ENCODE assay signal across 20 cellular contexts in genomic region chr10:72763201-72763600, GRCh38.
DNase-seq lines count a peak whose midpoint lies in the region; ATAC-seq, FAIRE-seq and TF ChIP-seq lines count a peak whose summit lies in the region.
"Had no signal": no experiment of that assay in that cellular context is flagged by ENCODE, and none has a peak within 500 bp of the region (broad histone marks: within the 10 kb centered on the region; RNA-seq: fewer than 3 reads in every experiment).

No MANE protein-coding gene starts in this region.

- H3K79me2 ChIP-seq in H1 (ENCODE audit: control insufficient read depth in 1 of 2, insufficient read depth in 2 of 2, low read length in 2 of 2): peaks cover 0 to 80% of the 10 kb centered on the region in 2 experiments; a peak in 2 of 4 replicates
- H3K79me2 ChIP-seq in trophoblast cell (ENCODE audit: control insufficient read depth, insufficient read depth, low read length, poor library complexity): no peaks in the 10 kb centered on the region
- H3K79me2 ChIP-seq in SK-N-SH (ENCODE audit: insufficient read depth): peaks cover 29% of the 10 kb centered on the region

- H4K5ac ChIP-seq in IMR-90 (ENCODE audit: low read depth, low read length) (peak overlapping the region; percentile 54; the same call in 1 of the 2 replicates), H1 (ENCODE audit: insufficient read length, low read depth, low read length) (no peak overlapping the region)

- TF ChIP-seq POLR2A in IMR-90 (IDR thresholded peaks at IDR 0.05; ENCODE audit: low read depth, low read length) (no peak), H1 (IDR thresholded peaks at IDR 0.05; ENCODE audit: control extremely low read depth in 1 of 2, low read depth in 2 of 2, low read length in 2 of 2) (no peak)

- TF ChIP-seq RAD21 in IMR-90 (IDR thresholded peaks at IDR 0.05; ENCODE audit: low read length) (no peak), H1 (IDR thresholded peaks at IDR 0.05 in 1 of 2, conservative IDR thresholded peaks at IDR 0.05 in 1 of 2; ENCODE audit: low read depth in 2 of 2, low read length in 2 of 2) (no peak), SK-N-SH (IDR thresholded peaks at IDR 0.05; ENCODE audit: low read length) (no peak)

- peak overlapping the region; percentile 93 for H2BK5ac ChIP-seq in IMR-90 (ENCODE audit: low read depth, low read length, poor library complexity, severe bottlenecking)
- no peak overlapping the region for H2BK5ac ChIP-seq in H1 (ENCODE audit: low read depth, low read length)
- no peak overlapping the region for H2BK5ac ChIP-seq in trophoblast cell (ENCODE audit: low read depth, low read length, poor library complexity)

- peak overlapping the region; percentile 54; the same call in 1 of the 2 replicates for H3K14ac ChIP-seq in IMR-90 (replicated peaks; ENCODE audit: low read depth, low read length)
- no peak overlapping the region for H3K14ac ChIP-seq in H1 (ENCODE audit: insufficient read length)
- H3K14ac ChIP-seq in trophoblast cell (ENCODE audit: low read length): peak overlapping the region; percentile 30

- H2BK12ac ChIP-seq in H1 (ENCODE audit: low read depth, low read length): no peak overlapping the region
- peak overlapping the region; percentile 92 for H2BK12ac ChIP-seq in trophoblast cell (ENCODE audit: low read length)

- H3K27ac ChIP-seq in IMR-90 (ENCODE audit: insufficient read depth, low read length) (peak overlapping the region; percentile 52; the same call in 1 of the 2 replicates), H1 (ENCODE audit: low read depth, low read length) (no peak overlapping the region), trophoblast cell (ENCODE audit: low read depth, low read length) (no peak overlapping the region), SK-N-SH (ENCODE audit: low read depth in 2 of 2, low read length in 1 of 2) (peak overlapping the region in 1 of 2 experiments; percentile 78; a peak in 2 of 4 replicates)
- H3K27ac ChIP-seq: Peyer's patch had no signal

- no peak overlapping the region for H2AK9ac ChIP-seq in IMR-90 (replicated peaks; ENCODE audit: low read depth, low read length, poor library complexity)

- 0 out of 2 replicates have a peak, but pooled peaks cover 4% of the 10 kb centered on the region for H3K4me1 ChIP-seq in IMR-90 (ENCODE audit: control insufficient read depth, insufficient read depth, low read length)
- peaks cover 3 to 11% (median 8%) of the 10 kb centered on the region in 4 experiments; a peak in 5 of 7 replicates for H3K4me1 ChIP-seq in H1 (replicated peaks in 1 of 4; ENCODE audit: control insufficient read depth in 3 of 4, insufficient read depth in 4 of 4, low read length in 3 of 4)
- H3K4me1 ChIP-seq in trophoblast cell (ENCODE audit: control insufficient read depth in 1 of 2, insufficient read depth in 2 of 2, low read length in 2 of 2): peaks cover 0 to 2% of the 10 kb centered on the region in 2 experiments
- peaks cover 11 to 12% of the 10 kb centered on the region in 2 experiments; a peak in 3 of 4 replicates for H3K4me1 ChIP-seq in SK-N-SH (ENCODE audit: control insufficient read depth in 1 of 2, insufficient read depth in 2 of 2, low read depth in 1 of 2, low read length in 1 of 2)
- H3K4me1 ChIP-seq: Peyer's patch had no signal

- peaks cover 24% of the 10 kb centered on the region for H3F3A ChIP-seq in SK-N-SH (replicated peaks; ENCODE audit: insufficient read depth)

- H3K9me3 ChIP-seq in IMR-90 (ENCODE audit: control insufficient read depth, insufficient read depth, low read length) (no peaks in the 10 kb centered on the region), H1 (ENCODE audit: insufficient read depth in 2 of 2, low read depth in 1 of 2, low read length in 1 of 2) (no peaks in the 10 kb centered on the region), trophoblast cell (ENCODE audit: insufficient read depth, low read depth, low read length) (no peaks in the 10 kb centered on the region), SK-N-SH (no peaks in the 10 kb centered on the region; the same call in 1 of the 2 replicates)
- H3K9me3 ChIP-seq: Peyer's patch had no signal

- no peaks in the 10 kb centered on the region for H3K9me2 ChIP-seq in SK-N-SH

- H2AK5ac ChIP-seq in IMR-90 (ENCODE audit: low read depth, low read length): peak overlapping the region; percentile 72; the same call in 1 of the 2 replicates
- no peak overlapping the region for H2AK5ac ChIP-seq in H1 (ENCODE audit: low read depth, low read length)
- peak overlapping the region; percentile 62 for H2AK5ac ChIP-seq in trophoblast cell (ENCODE audit: low read length)

- TF ChIP-seq CTCF in Calu3 (IDR thresholded peaks at IDR 0.05; ENCODE audit: unreplicated experiment) (no peak), IMR-90 (conservative IDR thresholded peaks at IDR 0.05; ENCODE audit: low read depth, low read length) (no peak), H1 (IDR thresholded peaks at IDR 0.05; ENCODE audit: control extremely low read depth in 1 of 3, insufficient read depth in 1 of 3, low read depth in 1 of 3, low read length in 3 of 3) (no peak), SK-N-SH (IDR thresholded peaks at IDR 0.05) (no peak)

- in situ Hi-C loops in IMR-90 (cut with MboI; ENCODE audit: low sequenced_read_pairs): no loop called here

- BruUV-seq in Calu3 (replicated peaks; lab: Mats Ljungman, UMichigan) (no TSS peak), IMR-90 (replicated peaks; lab: Mats Ljungman, UMichigan) (no TSS peak)

- H3K23ac ChIP-seq in IMR-90 (ENCODE audit: low read depth, low read length): 0 out of 2 replicates have a peak overlapping the region, but pooled peaks have one; percentile 35
- no peak overlapping the region for H3K23ac ChIP-seq in H1 (ENCODE audit: insufficient read length)
- H3K23ac ChIP-seq in trophoblast cell (ENCODE audit: low read length): no peak overlapping the region

- H4K91ac ChIP-seq in IMR-90 (ENCODE audit: insufficient read depth, low read depth, low read length) (peak overlapping the region; percentile 25; the same call in 1 of the 2 replicates), H1 (replicated peaks; ENCODE audit: insufficient read length, low read length) (no peak overlapping the region), trophoblast cell (ENCODE audit: low read depth, low read length) (peak overlapping the region; percentile 24)

- intact Hi-C loops in Calu3 (cut with micrococcal nuclease; ENCODE audit: unreplicated experiment): no loop called here
- intact Hi-C loops in IMR-90 (cut with micrococcal nuclease): no loop called here

- CTCF ChIA-PET in Calu3 (lab: Charles Lee): interaction anchor here (0.8 to 1.6 kb wide), 5 partner anchors 19 to 161 kb away, joined by 3 to 4 read pairs (median 3); no protein-coding TSS in a partner anchor
- CTCF ChIA-PET in IMR-90 (lab: Yijun Ruan, JAX): interaction anchor here (0.6 kb wide), 2 partner anchors 46 to 60 kb away, joined by 3 to 8 read pairs; no protein-coding TSS in a partner anchor
- CTCF ChIA-PET in H1 (lab: Charles Lee; ENCODE audit: partially characterized antibody): interaction anchor here (1.1 to 1.2 kb wide), 2 partner anchors 10 to 23 kb away, joined by 3 read pairs; no protein-coding TSS in a partner anchor
- CTCF ChIA-PET in activated CD4-positive, alpha-beta T cell treated with anti-CD3 and anti-CD28 coated beads, Interleukin-2, amount 10 ng/mL, durations not matched to agents 7 days and 5 days (lab: Charles Lee): interaction anchor here (0.5 kb wide), 2 partner anchors 8 to 430 kb away, joined by 3 to 5 read pairs; no protein-coding TSS in a partner anchor
- CTCF ChIA-PET in SK-N-SH (lab: Yijun Ruan, JAX): interaction anchor here (1.2 kb wide), 1 partner anchor 14 kb away, joined by 4 read pairs; no protein-coding TSS in a partner anchor

- H3K23me2 ChIP-seq in H1 (ENCODE audit: low read depth, low read length): no peaks in the 10 kb centered on the region

- H2BK120ac ChIP-seq in IMR-90 (ENCODE audit: low read depth, low read length) (peak overlapping the region; percentile 67; the same call in 1 of the 2 replicates), H1 (replicated peaks; ENCODE audit: low read depth, low read length) (no peak overlapping the region), trophoblast cell (ENCODE audit: insufficient read depth, low read length, poor library complexity) (peak overlapping the region; percentile 51)

- no peak for TF ChIP-seq EP300 in H1 (IDR thresholded peaks at IDR 0.05; ENCODE audit: borderline replicate concordance in 1 of 2, low read depth in 2 of 2, low read length in 2 of 2)
- no peak for TF ChIP-seq EP300 in SK-N-SH (IDR thresholded peaks at IDR 0.05; ENCODE audit: borderline replicate concordance in 1 of 2, low read depth in 1 of 2, low read length in 1 of 2)

- dilution Hi-C loops in IMR-90 (cut with HindIII; ENCODE audit: low sequenced_read_pairs, unreplicated experiment): no loop called here

- DNase-seq in Calu3 (no peak), IMR-90 (no peak), H1 (ENCODE audit: low read depth in 1 of 2, low spot score in 2 of 2) (no peak), trophoblast cell (no peak), OCI-M1 (lab: John Stamatoyannopoulos, UW) (no peak), SK-N-SH (no peak), COR-L47 (lab: John Stamatoyannopoulos, UW) (no peak)
- DNase-seq in activated CD4-positive, alpha-beta T cell treated with anti-CD3 and anti-CD28 coated beads, Interleukin-2, amount 10 ng/mL, durations not matched to agents 7 days and 5 days: no peak
- DNase-seq: 8988T, DMS 273 treated with DMSO at 0.1 percent for 48 hours, DND-41, GDM1, KG1, NCI-H1436, NCI-H1930, NCI-H526, Peyer's patch had no signal

- H3K9me3 Mint-ChIP-seq in Calu3 (ENCODE audit: low read depth, unreplicated experiment): peaks cover 5% of the 10 kb centered on the region
- peaks cover 9% of the 10 kb centered on the region for H3K9me3 Mint-ChIP-seq in activated CD4-positive, alpha-beta T cell treated with anti-CD3 and anti-CD28 coated beads, Interleukin-2, amount 10 ng/mL, durations not matched to agents 7 days and 5 days

- peak overlapping the region; percentile 62 for H3K27ac Mint-ChIP-seq in Calu3 (ENCODE audit: unreplicated experiment)
- no peak overlapping the region for H3K27ac Mint-ChIP-seq in activated CD4-positive, alpha-beta T cell treated with anti-CD3 and anti-CD28 coated beads, Interleukin-2, amount 10 ng/mL, durations not matched to agents 7 days and 5 days

- H3K56ac ChIP-seq in IMR-90 (ENCODE audit: extremely low read depth, insufficient read depth, low read length) (no peak overlapping the region), H1 (replicated peaks; ENCODE audit: insufficient read length, low read depth, low read length) (no peak overlapping the region)

- H3K4ac ChIP-seq in IMR-90 (ENCODE audit: low read depth, low read length): peak overlapping the region; percentile 34
- H3K4ac ChIP-seq in H1 (replicated peaks; ENCODE audit: insufficient read length, low read depth, low read length): no peak overlapping the region
- H3K4ac ChIP-seq in trophoblast cell (ENCODE audit: low read depth, low read length): no peak overlapping the region

- no peaks in the 10 kb centered on the region for H3K27me3 Mint-ChIP-seq in Calu3 (ENCODE audit: unreplicated experiment)
- H3K27me3 Mint-ChIP-seq in activated CD4-positive, alpha-beta T cell treated with anti-CD3 and anti-CD28 coated beads, Interleukin-2, amount 10 ng/mL, durations not matched to agents 7 days and 5 days: no peaks in the 10 kb centered on the region

- no peak for ATAC-seq in IMR-90 (ENCODE audit: low read depth)
- ATAC-seq: HepG2, Right ventricle myocardium inferior had no signal

- H4K20me1 ChIP-seq in IMR-90 (ENCODE audit: insufficient read depth, low read length) (peaks cover 4% of the 10 kb centered on the region; the same call in 1 of the 2 replicates), H1 (replicated peaks in 1 of 2; ENCODE audit: control insufficient read depth in 1 of 2, insufficient read depth in 2 of 2, low read length in 2 of 2) (no peaks in the 10 kb centered on the region), SK-N-SH (ENCODE audit: insufficient read depth) (no peaks in the 10 kb centered on the region)

- H3K27me3 ChIP-seq in IMR-90 (ENCODE audit: control insufficient read depth, insufficient read depth, low read length) (no peaks in the 10 kb centered on the region), H1 (replicated peaks in 1 of 4; ENCODE audit: control insufficient read depth in 3 of 4, extremely low read depth in 1 of 4, insufficient read depth in 3 of 4, low read length in 3 of 4) (no peaks in the 10 kb centered on the region), trophoblast cell (ENCODE audit: insufficient read depth, low read length) (no peaks in the 10 kb centered on the region), SK-N-SH (ENCODE audit: insufficient read depth) (no peaks in the 10 kb centered on the region)
- H3K27me3 ChIP-seq: Peyer's patch had no signal

- POLR2A ChIA-PET in IMR-90 (lab: Charles Lee; ENCODE audit: unreplicated experiment) (no interaction called here), H1 (lab: Charles Lee; ENCODE audit: partially characterized antibody) (no interaction called here), SK-N-SH (lab: Yijun Ruan, JAX) (no interaction called here)
- POLR2A ChIA-PET in activated CD4-positive, alpha-beta T cell treated with anti-CD3 and anti-CD28 coated beads, Interleukin-2, amount 10 ng/mL, durations not matched to agents 7 days and 5 days (lab: Charles Lee): no interaction called here

- peaks cover 36 to 50% of the 10 kb centered on the region in 2 experiments for H3K79me1 ChIP-seq in IMR-90 (ENCODE audit: low read depth in 1 of 2, low read length in 2 of 2)
- no peaks in the 10 kb centered on the region; the same call in 1 of the 2 replicates for H3K79me1 ChIP-seq in H1 (ENCODE audit: low read depth, low read length)
- H3K79me1 ChIP-seq in trophoblast cell (ENCODE audit: low read length): peaks cover 2% of the 10 kb centered on the region

- peaks cover 30% of the 10 kb centered on the region for H3K4me1 Mint-ChIP-seq in Calu3 (ENCODE audit: low read depth, unreplicated experiment)
- no peaks in the 10 kb centered on the region for H3K4me1 Mint-ChIP-seq in activated CD4-positive, alpha-beta T cell treated with anti-CD3 and anti-CD28 coated beads, Interleukin-2, amount 10 ng/mL, durations not matched to agents 7 days and 5 days

- H3K9me1 ChIP-seq in IMR-90 (ENCODE audit: insufficient read depth, low read length): peaks cover 2% of the 10 kb centered on the region

- H2BK15ac ChIP-seq in IMR-90 (ENCODE audit: low read depth, low read length): peak overlapping the region; percentile 79; the same call in 2 of the 3 replicates
- no peak overlapping the region for H2BK15ac ChIP-seq in H1 (ENCODE audit: low read length)

- H3K18ac ChIP-seq in IMR-90 (ENCODE audit: low read depth, low read length) (peak overlapping the region; percentile 72; the same call in 1 of the 2 replicates), H1 (ENCODE audit: extremely low read depth, low read length) (no peak overlapping the region), trophoblast cell (ENCODE audit: low read length) (no peak overlapping the region)

- H3K36me3 Mint-ChIP-seq in Calu3 (ENCODE audit: insufficient read depth, unreplicated experiment): peaks cover 7% of the 10 kb centered on the region
- H3K36me3 Mint-ChIP-seq in activated CD4-positive, alpha-beta T cell treated with anti-CD3 and anti-CD28 coated beads, Interleukin-2, amount 10 ng/mL, durations not matched to agents 7 days and 5 days (ENCODE audit: low read depth): peaks cover 2% of the 10 kb centered on the region

- H3K4me3 Mint-ChIP-seq in Calu3 (ENCODE audit: low read depth, unreplicated experiment): no peak overlapping the region
- no peak overlapping the region for H3K4me3 Mint-ChIP-seq in activated CD4-positive, alpha-beta T cell treated with anti-CD3 and anti-CD28 coated beads, Interleukin-2, amount 10 ng/mL, durations not matched to agents 7 days and 5 days
- H3K4me3 Mint-ChIP-seq: CD14-positive monocyte had no signal

- no peak overlapping the region for H2AFZ ChIP-seq in IMR-90 (replicated peaks; ENCODE audit: low read length, poor library complexity)
- no peak overlapping the region for H2AFZ ChIP-seq in H1 (ENCODE audit: low read length)
- H2AFZ ChIP-seq in trophoblast cell (ENCODE audit: insufficient read depth, low read length, poor library complexity): no peak overlapping the region
- no peak overlapping the region for H2AFZ ChIP-seq in SK-N-SH (ENCODE audit: low read depth)

- no peak for FAIRE-seq in H1 (lab: Jason Lieb, UNC)
- FAIRE-seq: HepG2 had no signal

- H4K12ac ChIP-seq in trophoblast cell (ENCODE audit: low read depth, low read length): no peak overlapping the region

- 0 out of 2 replicates have a peak, but pooled peaks cover 2% of the 10 kb centered on the region for H3K36me3 ChIP-seq in IMR-90 (ENCODE audit: control insufficient read depth, insufficient read depth, low read length)
- H3K36me3 ChIP-seq in H1 (ENCODE audit: control insufficient read depth in 2 of 4, insufficient read depth in 4 of 4, low read length in 3 of 4): no peaks in the 10 kb centered on the region
- H3K36me3 ChIP-seq in trophoblast cell (ENCODE audit: control insufficient read depth in 1 of 2, insufficient read depth in 2 of 2, low read length in 2 of 2): peaks cover 0 to 3% of the 10 kb centered on the region in 2 experiments
- no peaks in the 10 kb centered on the region for H3K36me3 ChIP-seq in SK-N-SH (replicated peaks in 1 of 2; ENCODE audit: control insufficient read depth in 1 of 2, insufficient read depth in 2 of 2, low read length in 1 of 2)
- H3K36me3 ChIP-seq: Peyer's patch had no signal

- H3K4me3 ChIP-seq in IMR-90 (ENCODE audit: insufficient read depth, low read depth, low read length) (no peak overlapping the region), H1 (ENCODE audit: extremely low read depth in 1 of 4, insufficient read depth in 2 of 4, low read depth in 3 of 4, low read length in 4 of 4) (no peak overlapping the region), trophoblast cell (ENCODE audit: low read depth, low read length) (no peak overlapping the region), SK-N-SH (ENCODE audit: low read depth in 2 of 2, low read length in 1 of 2) (no peak overlapping the region)
- H3K4me3 ChIP-seq: Peyer's patch had no signal

- H4K8ac ChIP-seq in IMR-90 (ENCODE audit: low read depth in 2 of 2, low read length in 2 of 2) (peak overlapping the region in 1 of 2 experiments; percentile 54; a peak in 2 of 4 replicates), H1 (ENCODE audit: extremely low read depth, insufficient read depth, low read length) (peak overlapping the region; percentile 62; the same call in 1 of the 2 replicates), trophoblast cell (ENCODE audit: low read depth, low read length) (no peak overlapping the region)

- H3K9ac ChIP-seq in IMR-90 (ENCODE audit: low read depth, low read length) (no peak overlapping the region), H1 (replicated peaks in 1 of 4; ENCODE audit: extremely low read depth in 1 of 4, low read depth in 3 of 4, low read length in 3 of 4) (no peak overlapping the region), trophoblast cell (ENCODE audit: low read length) (no peak overlapping the region), SK-N-SH (no peak overlapping the region)

- H2BK20ac ChIP-seq in IMR-90 (ENCODE audit: low read depth, low read length): peak overlapping the region; percentile 64
- H2BK20ac ChIP-seq in H1 (ENCODE audit: low read length): no peak overlapping the region

- no peak overlapping the region for H3K4me2 ChIP-seq in IMR-90 (ENCODE audit: low read depth, low read length)
- no peak overlapping the region for H3K4me2 ChIP-seq in H1 (ENCODE audit: insufficient read depth in 1 of 2, low read depth in 2 of 2, low read length in 2 of 2)
- no peak overlapping the region for H3K4me2 ChIP-seq in trophoblast cell (ENCODE audit: low read length)
- H3K4me2 ChIP-seq in SK-N-SH: no peak overlapping the region

- WGBS in IMR-90 (ENCODE audit: extremely low coverage in 2 of 2, insufficient read length in 1 of 2), 2 experiments: no CpG with 5 or more reads among the region's 3 CpGs
- WGBS in H1 (ENCODE audit: extremely low coverage in 1 of 2, insufficient coverage in 1 of 2, insufficient read length in 1 of 2, insufficient replicate concordance in 2 of 2, low coverage in 1 of 2, low lambda C conversion rate in 2 of 2, missing lambda C conversion rate in 1 of 2), 2 experiments: 90% methylated on average over 3 of the region's 3 CpGs; no CpG with 5 or more reads in 1 of the 2 experiments
- no CpG with 5 or more reads among the region's 3 CpGs for WGBS in trophoblast cell (ENCODE audit: extremely low coverage, insufficient coverage, insufficient read length)
- WGBS in SK-N-SH (ENCODE audit: low lambda C conversion rate): 93% methylated on average over 3 of the region's 3 CpGs
